In genomic region chr17:32564325-32564724, GRCh38 we compare ENCODE assay signal across 22 cellular contexts.
DNase-seq lines count a peak whose midpoint lies in the region; ATAC-seq and TF ChIP-seq lines count a peak whose summit lies in the region.
"Had no signal": no experiment of that assay in that cellular context is flagged by ENCODE, and none has a peak within 500 bp of the region (broad histone marks: within the 10 kb centered on the region; RNA-seq: fewer than 3 reads in every experiment).

No MANE protein-coding gene starts in this region.

- 76 to 88% methylated on average over 2 to 3 of the region's 3 CpGs for WGBS in esophagus squamous epithelium, 2 donors

- H3K27me3 ChIP-seq in esophagus squamous epithelium = no peaks in the 10 kb centered on the region
- H3K27me3 ChIP-seq: gastrocnemius medialis, upper lobe of right lung had no signal

- H3K36me3 ChIP-seq in mucosa of descending colon (ENCODE audit: low read depth) = no peaks in the 10 kb centered on the region
- peaks cover 0 to 16% (median 0%) of the 10 kb centered on the region in 3 donors for H3K36me3 ChIP-seq in esophagus squamous epithelium
- H3K36me3 ChIP-seq: gastrocnemius medialis, upper lobe of right lung had no signal

- peaks cover 25% of the 10 kb centered on the region for H3K4me1 Mint-ChIP-seq in activated naive CD4-positive, alpha-beta T cell treated with anti-CD3 and anti-CD28 coated beads for 36 hours (ENCODE audit: low read depth)
- peaks cover 8% of the 10 kb centered on the region for H3K4me1 Mint-ChIP-seq in activated T-cell treated with anti-CD3 and anti-CD28 coated beads, Interleukin-2, amount 50 U/mL, for 4 hours (ENCODE audit: low read depth)

- CTCF ChIA-PET in activated naive CD4-positive, alpha-beta T cell treated with anti-CD3 and anti-CD28 coated beads for 36 hours (lab: Charles Lee) = interaction anchor here (0.6 to 0.9 kb wide), 2 partner anchors 16 to 77 kb away, joined by 3 read pairs; partner anchors contain the start of gene CDK5R1

- no peaks in the 10 kb centered on the region for H3K9me3 Mint-ChIP-seq in activated naive CD4-positive, alpha-beta T cell treated with anti-CD3 and anti-CD28 coated beads for 36 hours
- H3K9me3 Mint-ChIP-seq in activated T-cell treated with anti-CD3 and anti-CD28 coated beads, Interleukin-2, amount 50 U/mL, for 4 hours = no peaks in the 10 kb centered on the region
- H3K9me3 Mint-ChIP-seq: activated T-helper 2 cell treated with anti-CD3 and anti-CD28 coated beads, Interferon-gamma antibody, Interleukin-2, Interleukin-4, amounts not matched to agents 10 μg/mL and 5 μg/mL and 100 μg/mL, durations not matched to agents 14 hours and 24 hours and 36 hours; CD4-positive, CD25-positive, alpha-beta regulatory T cell; nephron progenitor cell had no signal

- H3K27ac ChIP-seq in esophagus squamous epithelium = peak overlapping the region in 1 of 4 donors; percentile 39
- H3K27ac ChIP-seq: gastrocnemius medialis, HL-60, upper lobe of right lung had no signal

- peak; percentile 66 for DNase-seq in activated naive CD4-positive, alpha-beta T cell treated with anti-CD3 and anti-CD28 coated beads for 36 hours
- DNase-seq in activated naive CD4-positive, alpha-beta T cell treated with Interleukin-2 at 50 U/mL for 16 hours = no peak
- no peak for DNase-seq in activated T-cell treated with anti-CD3 and anti-CD28 coated beads, Interleukin-2, amount 50 U/mL, for 4 hours
- no peak for DNase-seq in mucosa of descending colon
- DNase-seq in esophagus squamous epithelium (lab: John Stamatoyannopoulos, UW) = no peak
- DNase-seq in HuH-7.5 (ENCODE audit: low spot score) = no peak
- DNase-seq: amygdala; CD4-positive, CD25-positive, alpha-beta regulatory T cell; gastrocnemius medialis; GOT3; IMR-90; NCI-H1417 treated with DMSO at 0.1 percent for 48 hours; NCI-H2171; NCI-H526; nephron progenitor cell; Right ventricle myocardium superior; SW 1271; upper lobe of right lung had no signal

- no peak overlapping the region for H3K4me3 Mint-ChIP-seq in activated naive CD4-positive, alpha-beta T cell treated with anti-CD3 and anti-CD28 coated beads for 36 hours
- H3K4me3 Mint-ChIP-seq in activated T-cell treated with anti-CD3 and anti-CD28 coated beads, Interleukin-2, amount 50 U/mL, for 4 hours = no peak overlapping the region
- H3K4me3 Mint-ChIP-seq: CD4-positive, CD25-positive, alpha-beta regulatory T cell; nephron progenitor cell had no signal

- no peak for TF ChIP-seq POLR2A in esophagus squamous epithelium (IDR thresholded peaks at IDR 0.05)

- intact Hi-C loops in activated naive CD4-positive, alpha-beta T cell treated with anti-CD3 and anti-CD28 coated beads for 36 hours (cut with micrococcal nuclease) = loop anchor here (1.0 kb wide), 3 partner anchors 13 to 61 kb away; no protein-coding TSS in a partner anchor
- intact Hi-C loops in mucosa of descending colon (cut with DNase I, micrococcal nuclease) = no loop called here
- intact Hi-C loops in esophagus squamous epithelium (cut with DNase I) = no loop called here

- H3K27ac Mint-ChIP-seq in activated naive CD4-positive, alpha-beta T cell treated with anti-CD3 and anti-CD28 coated beads for 36 hours = peak overlapping the region; percentile 16
- H3K27ac Mint-ChIP-seq: activated T-helper 2 cell treated with anti-CD3 and anti-CD28 coated beads, Interferon-gamma antibody, Interleukin-2, Interleukin-4, amounts not matched to agents 10 μg/mL and 5 μg/mL and 100 μg/mL, durations not matched to agents 14 hours and 24 hours and 36 hours; CD4-positive, CD25-positive, alpha-beta regulatory T cell; nephron progenitor cell had no signal

- TF ChIP-seq CTCF in mucosa of descending colon (IDR thresholded peaks at IDR 0.05) = no peak
- no peak for TF ChIP-seq CTCF in esophagus squamous epithelium (IDR thresholded peaks at IDR 0.05)

- no peak overlapping the region for H3K4me3 ChIP-seq in mucosa of descending colon
- no peak overlapping the region for H3K4me3 ChIP-seq in esophagus squamous epithelium
- H3K4me3 ChIP-seq: gastrocnemius medialis, upper lobe of right lung had no signal

- no peaks in the 10 kb centered on the region for H3K4me1 ChIP-seq in mucosa of descending colon (ENCODE audit: low read depth)
- peaks cover 0 to 35% (median 3%) of the 10 kb centered on the region in 3 donors for H3K4me1 ChIP-seq in esophagus squamous epithelium
- H3K4me1 ChIP-seq: gastrocnemius medialis, upper lobe of right lung had no signal

- no peaks in the 10 kb centered on the region for H3K27me3 Mint-ChIP-seq in activated naive CD4-positive, alpha-beta T cell treated with anti-CD3 and anti-CD28 coated beads for 36 hours (ENCODE audit: low read depth)
- no peaks in the 10 kb centered on the region for H3K27me3 Mint-ChIP-seq in activated T-cell treated with anti-CD3 and anti-CD28 coated beads, Interleukin-2, amount 50 U/mL, for 4 hours (ENCODE audit: low read depth)
- H3K27me3 Mint-ChIP-seq: CD4-positive, CD25-positive, alpha-beta regulatory T cell had no signal

- H3K9me3 ChIP-seq in mucosa of descending colon (no peaks in the 10 kb centered on the region), esophagus squamous epithelium (no peaks in the 10 kb centered on the region)
- H3K9me3 ChIP-seq: gastrocnemius medialis, upper lobe of right lung had no signal

- ATAC-seq in GM19463 (IDR thresholded peaks at IDR 0.05; ENCODE audit: unreplicated experiment) = peak; percentile 40
- ATAC-seq in activated T-cell treated with anti-CD3 and anti-CD28 coated beads, Interleukin-2, amount 50 U/mL, for 4 hours = peak; percentile 56 to 70
- ATAC-seq in mucosa of descending colon = peak; percentile 12
- no peak for ATAC-seq in HG03520 (IDR thresholded peaks at IDR 0.05; ENCODE audit: unreplicated experiment)
- ATAC-seq: gastrocnemius medialis, upper lobe of right lung had no signal

- no peaks in the 10 kb centered on the region for H3K36me3 Mint-ChIP-seq in activated naive CD4-positive, alpha-beta T cell treated with anti-CD3 and anti-CD28 coated beads for 36 hours (ENCODE audit: low read depth)
- no peaks in the 10 kb centered on the region for H3K36me3 Mint-ChIP-seq in activated T-cell treated with anti-CD3 and anti-CD28 coated beads, Interleukin-2, amount 50 U/mL, for 4 hours (ENCODE audit: insufficient read depth)
